1 cellular context compared by ENCODE assay signal in the genomic region with DNA sequence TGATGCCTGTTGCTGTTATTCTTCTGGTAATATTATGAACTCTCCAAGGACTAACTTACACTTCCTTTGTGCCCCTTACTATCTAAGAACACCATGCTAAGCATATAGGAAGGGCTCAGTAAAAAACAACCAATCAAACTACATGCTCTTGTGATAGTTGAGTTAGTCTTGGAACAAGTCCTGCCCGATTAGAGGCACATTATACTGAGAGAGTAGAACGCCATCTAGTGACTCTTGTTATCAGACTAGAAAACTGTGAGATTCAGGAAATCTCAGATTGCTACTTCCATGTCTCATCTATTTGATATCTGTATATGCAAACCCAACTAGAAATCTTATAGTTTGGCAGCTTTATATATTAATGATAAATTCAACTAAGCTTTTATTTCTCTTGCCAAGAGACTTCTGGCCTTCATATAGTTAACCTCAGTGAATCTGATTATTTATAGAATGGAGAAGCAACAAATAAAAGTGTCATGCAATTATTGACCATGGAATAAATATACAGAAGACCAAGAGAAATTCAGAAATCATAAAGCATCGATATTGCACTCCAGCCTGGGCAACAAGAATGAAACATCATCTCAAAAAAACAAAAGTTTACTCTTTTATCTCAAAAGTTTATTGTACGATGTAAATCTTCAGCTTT.
TF ChIP-seq lines count a peak whose summit lies in the region.

No MANE protein-coding gene starts in this region.

TF ChIP-seq in K562, 482 proteins besides CTCF, POLR2A, EP300 and RAD21 (continued from another document and continues in another):
- TF ChIP-seq ZNF518B (CRISPR knock-in tag; IDR thresholded peaks at IDR 0.05) (no peak), POLR2AphosphoS5 (IDR thresholded peaks at IDR 0.05; ENCODE audit: control insufficient read depth, insufficient read depth, low read depth, low read length) (no peak), TOE1 (IDR thresholded peaks at IDR 0.05; ENCODE audit: borderline replicate concordance) (no peak), TOE1 (CRISPR knock-in tag; IDR thresholded peaks at IDR 0.05; ENCODE audit: borderline replicate concordance, low read depth) (no peak), ZNF668 (CRISPR knock-in tag; IDR thresholded peaks at IDR 0.05) (no peak), ZNF785 (CRISPR knock-in tag; IDR thresholded peaks at IDR 0.05) (no peak), ZKSCAN8 (CRISPR knock-in tag; IDR thresholded peaks at IDR 0.05) (no peak), HES1 (IDR thresholded peaks at IDR 0.05; ENCODE audit: low read depth) (no peak), ARID4B (CRISPR knock-in tag; IDR thresholded peaks at IDR 0.05) (no peak), PPARD (CRISPR knock-in tag; IDR thresholded peaks at IDR 0.05) (no peak), TCF7L2 (IDR thresholded peaks at IDR 0.05; ENCODE audit: low read depth, low read length) (no peak), DMBX1 (CRISPR knock-in tag; IDR thresholded peaks at IDR 0.05; ENCODE audit: borderline replicate concordance) (no peak), ZNF121 (CRISPR knock-in tag; conservative IDR thresholded peaks at IDR 0.05) (no peak), HMBOX1 (IDR thresholded peaks at IDR 0.05) (peak; percentile 99)
- TF ChIP-seq, protein P1, sequence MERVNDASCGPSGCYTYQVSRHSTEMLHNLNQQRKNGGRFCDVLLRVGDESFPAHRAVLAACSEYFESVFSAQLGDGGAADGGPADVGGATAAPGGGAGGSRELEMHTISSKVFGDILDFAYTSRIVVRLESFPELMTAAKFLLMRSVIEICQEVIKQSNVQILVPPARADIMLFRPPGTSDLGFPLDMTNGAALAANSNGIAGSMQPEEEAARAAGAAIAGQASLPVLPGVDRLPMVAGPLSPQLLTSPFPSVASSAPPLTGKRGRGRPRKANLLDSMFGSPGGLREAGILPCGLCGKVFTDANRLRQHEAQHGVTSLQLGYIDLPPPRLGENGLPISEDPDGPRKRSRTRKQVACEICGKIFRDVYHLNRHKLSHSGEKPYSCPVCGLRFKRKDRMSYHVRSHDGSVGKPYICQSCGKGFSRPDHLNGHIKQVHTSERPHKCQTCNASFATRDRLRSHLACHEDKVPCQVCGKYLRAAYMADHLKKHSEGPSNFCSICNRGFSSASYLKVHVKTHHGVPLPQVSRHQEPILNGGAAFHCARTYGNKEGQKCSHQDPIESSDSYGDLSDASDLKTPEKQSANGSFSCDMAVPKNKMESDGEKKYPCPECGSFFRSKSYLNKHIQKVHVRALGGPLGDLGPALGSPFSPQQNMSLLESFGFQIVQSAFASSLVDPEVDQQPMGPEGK (CRISPR knock-in tag; IDR thresholded peaks at IDR 0.05; ENCODE audit: borderline replicate concordance), result no peak
- TF ChIP-seq, protein P2, sequence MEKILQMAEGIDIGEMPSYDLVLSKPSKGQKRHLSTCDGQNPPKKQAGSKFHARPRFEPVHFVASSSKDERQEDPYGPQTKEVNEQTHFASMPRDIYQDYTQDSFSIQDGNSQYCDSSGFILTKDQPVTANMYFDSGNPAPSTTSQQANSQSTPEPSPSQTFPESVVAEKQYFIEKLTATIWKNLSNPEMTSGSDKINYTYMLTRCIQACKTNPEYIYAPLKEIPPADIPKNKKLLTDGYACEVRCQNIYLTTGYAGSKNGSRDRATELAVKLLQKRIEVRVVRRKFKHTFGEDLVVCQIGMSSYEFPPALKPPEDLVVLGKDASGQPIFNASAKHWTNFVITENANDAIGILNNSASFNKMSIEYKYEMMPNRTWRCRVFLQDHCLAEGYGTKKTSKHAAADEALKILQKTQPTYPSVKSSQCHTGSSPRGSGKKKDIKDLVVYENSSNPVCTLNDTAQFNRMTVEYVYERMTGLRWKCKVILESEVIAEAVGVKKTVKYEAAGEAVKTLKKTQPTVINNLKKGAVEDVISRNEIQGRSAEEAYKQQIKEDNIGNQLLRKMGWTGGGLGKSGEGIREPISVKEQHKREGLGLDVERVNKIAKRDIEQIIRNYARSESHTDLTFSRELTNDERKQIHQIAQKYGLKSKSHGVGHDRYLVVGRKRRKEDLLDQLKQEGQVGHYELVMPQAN (IDR thresholded peaks at IDR 0.05; ENCODE audit: borderline replicate concordance), result no peak
- TF ChIP-seq, protein P3, sequence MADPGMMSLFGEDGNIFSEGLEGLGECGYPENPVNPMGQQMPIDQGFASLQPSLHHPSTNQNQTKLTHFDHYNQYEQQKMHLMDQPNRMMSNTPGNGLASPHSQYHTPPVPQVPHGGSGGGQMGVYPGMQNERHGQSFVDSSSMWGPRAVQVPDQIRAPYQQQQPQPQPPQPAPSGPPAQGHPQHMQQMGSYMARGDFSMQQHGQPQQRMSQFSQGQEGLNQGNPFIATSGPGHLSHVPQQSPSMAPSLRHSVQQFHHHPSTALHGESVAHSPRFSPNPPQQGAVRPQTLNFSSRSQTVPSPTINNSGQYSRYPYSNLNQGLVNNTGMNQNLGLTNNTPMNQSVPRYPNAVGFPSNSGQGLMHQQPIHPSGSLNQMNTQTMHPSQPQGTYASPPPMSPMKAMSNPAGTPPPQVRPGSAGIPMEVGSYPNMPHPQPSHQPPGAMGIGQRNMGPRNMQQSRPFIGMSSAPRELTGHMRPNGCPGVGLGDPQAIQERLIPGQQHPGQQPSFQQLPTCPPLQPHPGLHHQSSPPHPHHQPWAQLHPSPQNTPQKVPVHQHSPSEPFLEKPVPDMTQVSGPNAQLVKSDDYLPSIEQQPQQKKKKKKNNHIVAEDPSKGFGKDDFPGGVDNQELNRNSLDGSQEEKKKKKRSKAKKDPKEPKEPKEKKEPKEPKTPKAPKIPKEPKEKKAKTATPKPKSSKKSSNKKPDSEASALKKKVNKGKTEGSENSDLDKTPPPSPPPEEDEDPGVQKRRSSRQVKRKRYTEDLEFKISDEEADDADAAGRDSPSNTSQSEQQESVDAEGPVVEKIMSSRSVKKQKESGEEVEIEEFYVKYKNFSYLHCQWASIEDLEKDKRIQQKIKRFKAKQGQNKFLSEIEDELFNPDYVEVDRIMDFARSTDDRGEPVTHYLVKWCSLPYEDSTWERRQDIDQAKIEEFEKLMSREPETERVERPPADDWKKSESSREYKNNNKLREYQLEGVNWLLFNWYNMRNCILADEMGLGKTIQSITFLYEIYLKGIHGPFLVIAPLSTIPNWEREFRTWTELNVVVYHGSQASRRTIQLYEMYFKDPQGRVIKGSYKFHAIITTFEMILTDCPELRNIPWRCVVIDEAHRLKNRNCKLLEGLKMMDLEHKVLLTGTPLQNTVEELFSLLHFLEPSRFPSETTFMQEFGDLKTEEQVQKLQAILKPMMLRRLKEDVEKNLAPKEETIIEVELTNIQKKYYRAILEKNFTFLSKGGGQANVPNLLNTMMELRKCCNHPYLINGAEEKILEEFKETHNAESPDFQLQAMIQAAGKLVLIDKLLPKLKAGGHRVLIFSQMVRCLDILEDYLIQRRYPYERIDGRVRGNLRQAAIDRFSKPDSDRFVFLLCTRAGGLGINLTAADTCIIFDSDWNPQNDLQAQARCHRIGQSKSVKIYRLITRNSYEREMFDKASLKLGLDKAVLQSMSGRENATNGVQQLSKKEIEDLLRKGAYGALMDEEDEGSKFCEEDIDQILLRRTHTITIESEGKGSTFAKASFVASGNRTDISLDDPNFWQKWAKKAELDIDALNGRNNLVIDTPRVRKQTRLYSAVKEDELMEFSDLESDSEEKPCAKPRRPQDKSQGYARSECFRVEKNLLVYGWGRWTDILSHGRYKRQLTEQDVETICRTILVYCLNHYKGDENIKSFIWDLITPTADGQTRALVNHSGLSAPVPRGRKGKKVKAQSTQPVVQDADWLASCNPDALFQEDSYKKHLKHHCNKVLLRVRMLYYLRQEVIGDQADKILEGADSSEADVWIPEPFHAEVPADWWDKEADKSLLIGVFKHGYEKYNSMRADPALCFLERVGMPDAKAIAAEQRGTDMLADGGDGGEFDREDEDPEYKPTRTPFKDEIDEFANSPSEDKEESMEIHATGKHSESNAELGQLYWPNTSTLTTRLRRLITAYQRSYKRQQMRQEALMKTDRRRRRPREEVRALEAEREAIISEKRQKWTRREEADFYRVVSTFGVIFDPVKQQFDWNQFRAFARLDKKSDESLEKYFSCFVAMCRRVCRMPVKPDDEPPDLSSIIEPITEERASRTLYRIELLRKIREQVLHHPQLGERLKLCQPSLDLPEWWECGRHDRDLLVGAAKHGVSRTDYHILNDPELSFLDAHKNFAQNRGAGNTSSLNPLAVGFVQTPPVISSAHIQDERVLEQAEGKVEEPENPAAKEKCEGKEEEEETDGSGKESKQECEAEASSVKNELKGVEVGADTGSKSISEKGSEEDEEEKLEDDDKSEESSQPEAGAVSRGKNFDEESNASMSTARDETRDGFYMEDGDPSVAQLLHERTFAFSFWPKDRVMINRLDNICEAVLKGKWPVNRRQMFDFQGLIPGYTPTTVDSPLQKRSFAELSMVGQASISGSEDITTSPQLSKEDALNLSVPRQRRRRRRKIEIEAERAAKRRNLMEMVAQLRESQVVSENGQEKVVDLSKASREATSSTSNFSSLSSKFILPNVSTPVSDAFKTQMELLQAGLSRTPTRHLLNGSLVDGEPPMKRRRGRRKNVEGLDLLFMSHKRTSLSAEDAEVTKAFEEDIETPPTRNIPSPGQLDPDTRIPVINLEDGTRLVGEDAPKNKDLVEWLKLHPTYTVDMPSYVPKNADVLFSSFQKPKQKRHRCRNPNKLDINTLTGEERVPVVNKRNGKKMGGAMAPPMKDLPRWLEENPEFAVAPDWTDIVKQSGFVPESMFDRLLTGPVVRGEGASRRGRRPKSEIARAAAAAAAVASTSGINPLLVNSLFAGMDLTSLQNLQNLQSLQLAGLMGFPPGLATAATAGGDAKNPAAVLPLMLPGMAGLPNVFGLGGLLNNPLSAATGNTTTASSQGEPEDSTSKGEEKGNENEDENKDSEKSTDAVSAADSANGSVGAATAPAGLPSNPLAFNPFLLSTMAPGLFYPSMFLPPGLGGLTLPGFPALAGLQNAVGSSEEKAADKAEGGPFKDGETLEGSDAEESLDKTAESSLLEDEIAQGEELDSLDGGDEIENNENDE (IDR thresholded peaks at IDR 0.05; ENCODE audit: low read depth, low read length), result no peak
